In the genomic region with DNA sequence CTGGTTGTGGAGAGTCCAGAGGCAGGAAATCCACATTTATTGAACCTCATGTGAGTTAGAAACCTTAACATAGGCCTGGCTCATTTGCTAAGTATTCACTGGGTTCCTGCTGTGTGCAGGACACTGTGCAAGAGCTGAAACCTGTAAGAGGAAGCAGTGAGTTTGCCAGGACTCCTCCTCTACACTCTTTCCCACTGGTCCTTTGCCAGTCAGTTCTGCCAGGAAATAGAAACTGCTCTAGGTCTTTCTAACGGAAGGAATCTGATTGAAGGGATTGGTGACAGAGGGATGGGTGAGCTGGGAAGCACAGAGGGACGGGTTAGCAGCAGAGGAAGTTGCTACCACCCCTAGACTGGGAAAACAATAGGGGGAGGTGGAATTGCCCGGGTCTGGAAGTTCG, we compare ENCODE assay signal across 1 cellular context.
TF ChIP-seq lines count a peak whose summit lies in the region.

No MANE protein-coding gene starts in this region.

TF ChIP-seq in A549, 52 proteins besides CTCF, POLR2A, EP300 and RAD21 (continued from another document):
- no peak for TF ChIP-seq ELK1 (IDR thresholded peaks at IDR 0.05; ENCODE audit: low read depth, low read length)
- no peak for TF ChIP-seq CEBPB (IDR thresholded peaks at IDR 0.05)
- no peak for TF ChIP-seq RNF2 (IDR thresholded peaks at IDR 0.05; ENCODE audit: borderline replicate concordance, low read depth)
- TF ChIP-seq RCOR1 (IDR thresholded peaks at IDR 0.05; ENCODE audit: low read depth, low read length) = no peak
- TF ChIP-seq KDM5A (IDR thresholded peaks at IDR 0.05) = no peak
- no peak for TF ChIP-seq HDAC2 (IDR thresholded peaks at IDR 0.05)
- TF ChIP-seq JUN (IDR thresholded peaks at IDR 0.05) = no peak
- no peak for TF ChIP-seq CHD4 (IDR thresholded peaks at IDR 0.05; ENCODE audit: borderline replicate concordance)
